30 cellular contexts compared by ENCODE assay signal in the genomic region with DNA sequence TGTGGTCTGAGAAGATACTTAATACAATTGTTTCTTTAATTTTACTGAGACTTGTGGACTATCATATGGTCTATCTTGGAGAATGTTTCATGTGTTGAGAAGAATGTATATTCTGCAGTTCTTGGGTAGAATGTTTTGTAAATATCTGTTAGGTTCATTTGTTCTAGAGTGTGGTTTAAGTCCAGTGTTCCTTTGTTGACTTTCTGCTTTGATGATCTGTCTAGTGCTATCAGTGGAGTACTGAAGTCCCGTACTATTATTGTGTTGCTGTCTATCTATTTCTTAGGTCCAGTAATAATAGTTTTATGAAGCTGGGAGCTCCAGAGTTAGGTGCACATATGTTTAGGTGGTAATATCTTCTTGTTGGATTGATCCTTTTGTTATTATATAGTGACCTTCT.
"Had no signal": no experiment of that assay in that cellular context is flagged by ENCODE, and none has a peak within 500 bp of the region (broad histone marks: within the 10 kb centered on the region; RNA-seq: fewer than 3 reads in every experiment).

No MANE protein-coding gene starts in this region.

- ATAC-seq: activated CD8-positive, alpha-beta T cell treated with anti-CD3 and anti-CD28 coated beads for 36 hours; activated naive CD4-positive, alpha-beta T cell treated with anti-CD3 and anti-CD28 coated beads, Interleukin-2, amount 50 U/mL, for 72 hours; body of pancreas; Panc1 had no signal

- H3K4me3 Mint-ChIP-seq: activated CD4-positive, alpha-beta T cell treated with anti-CD3 and anti-CD28 coated beads, Interleukin-2, amount 10 ng/mL, durations not matched to agents 24 days and 14 days; activated CD8-positive, alpha-beta T cell treated with anti-CD3 and anti-CD28 coated beads for 36 hours; activated naive CD4-positive, alpha-beta T cell treated with anti-CD3 and anti-CD28 coated beads for 36 hours; activated T-cell treated with anti-CD3 and anti-CD28 coated beads, Interleukin-2, amount 50 U/mL, for 24 hours; activated T-helper 1 cell treated with anti-CD3 and anti-CD28 coated beads, Interleukin-12 subunit alpha, Interleukin-12 subunit beta, Interleukin-2, Interleukin-4 antibody, amounts not matched to agents 30 ng/mL and 10 ng/mL and 1 ng/mL, durations not matched to agents 14 hours and 24 hours and 36 hours had no signal

- H3K36me3 ChIP-seq: adrenal gland, breast epithelium, SJCRH30 had no signal

- FAIRE-seq: astrocyte, TTC549 had no signal

- H3K27ac Mint-ChIP-seq: activated CD4-positive, alpha-beta T cell treated with anti-CD3 and anti-CD28 coated beads, Interleukin-2, amount 10 ng/mL, durations not matched to agents 24 days and 14 days; activated CD8-positive, alpha-beta T cell treated with anti-CD3 and anti-CD28 coated beads for 36 hours; activated naive CD4-positive, alpha-beta T cell treated with anti-CD3 and anti-CD28 coated beads for 36 hours; activated naive CD4-positive, alpha-beta T cell treated with anti-CD3 and anti-CD28 coated beads, Interleukin-2, amount 50 U/mL, for 72 hours; activated T-cell treated with anti-CD3 and anti-CD28 coated beads, Interleukin-2, amount 50 U/mL, for 24 hours; activated T-helper 1 cell treated with anti-CD3 and anti-CD28 coated beads, Interleukin-12 subunit alpha, Interleukin-12 subunit beta, Interleukin-2, Interleukin-4 antibody, amounts not matched to agents 30 ng/mL and 10 ng/mL and 1 ng/mL, durations not matched to agents 14 hours and 24 hours and 36 hours had no signal

- H3K27me3 Mint-ChIP-seq: activated CD4-positive, alpha-beta T cell treated with anti-CD3 and anti-CD28 coated beads, Interleukin-2, amount 10 ng/mL, durations not matched to agents 24 days and 14 days; activated CD8-positive, alpha-beta T cell treated with anti-CD3 and anti-CD28 coated beads for 36 hours; activated T-cell treated with anti-CD3 and anti-CD28 coated beads, Interleukin-2, amount 50 U/mL, for 24 hours had no signal

- H3K27me3 ChIP-seq: adrenal gland, body of pancreas, breast epithelium, SJCRH30 had no signal

- H3K4me3 ChIP-seq: adrenal gland, body of pancreas, breast epithelium, SJCRH30, SK-N-MC had no signal

- H3K9me3 ChIP-seq: adrenal gland, body of pancreas, breast epithelium, SJCRH30 had no signal

- DNase-seq: activated CD4-positive, alpha-beta T cell treated with anti-CD3 and anti-CD28 coated beads, Interleukin-2, amount 10 ng/mL, durations not matched to agents 24 days and 14 days; activated CD4-positive, alpha-beta T cell treated with anti-CD3 and anti-CD28 coated beads, Interleukin-2, amount 50 U/mL, for 4 hours; activated CD8-positive, alpha-beta T cell treated with anti-CD3 and anti-CD28 coated beads for 36 hours; activated gamma-delta T cell treated with Interleukin-2 at 50 U/mL for 16 hours; activated naive CD4-positive, alpha-beta T cell treated with anti-CD3 and anti-CD28 coated beads for 36 hours; activated T-cell treated with anti-CD3 and anti-CD28 coated beads, Interleukin-2, amount 50 U/mL, for 24 hours; adrenal gland; body of pancreas; cerebellar nuclear complex; NCI-H1092 treated with DMSO at 0.1 percent for 48 hours; NCI-H1417; NCI-H146; NCI-H187; NCI-H2081; NCI-H2171 treated with DMSO at 0.1 percent for 48 hours; NCI-H2227 treated with DMSO at 0.1 percent for 48 hours; NCI-H446 treated with DMSO at 0.1 percent for 48 hours; NCI-H524; NCI-H69; NCI-H82; SHP77; SJCRH30; T1000 had no signal

- H3K27ac ChIP-seq: adrenal gland, body of pancreas, breast epithelium, SJCRH30, SK-N-MC had no signal

- H3K4me1 ChIP-seq: breast epithelium, SJCRH30 had no signal
